9 cellular contexts compared by ENCODE assay signal in the genomic region with DNA sequence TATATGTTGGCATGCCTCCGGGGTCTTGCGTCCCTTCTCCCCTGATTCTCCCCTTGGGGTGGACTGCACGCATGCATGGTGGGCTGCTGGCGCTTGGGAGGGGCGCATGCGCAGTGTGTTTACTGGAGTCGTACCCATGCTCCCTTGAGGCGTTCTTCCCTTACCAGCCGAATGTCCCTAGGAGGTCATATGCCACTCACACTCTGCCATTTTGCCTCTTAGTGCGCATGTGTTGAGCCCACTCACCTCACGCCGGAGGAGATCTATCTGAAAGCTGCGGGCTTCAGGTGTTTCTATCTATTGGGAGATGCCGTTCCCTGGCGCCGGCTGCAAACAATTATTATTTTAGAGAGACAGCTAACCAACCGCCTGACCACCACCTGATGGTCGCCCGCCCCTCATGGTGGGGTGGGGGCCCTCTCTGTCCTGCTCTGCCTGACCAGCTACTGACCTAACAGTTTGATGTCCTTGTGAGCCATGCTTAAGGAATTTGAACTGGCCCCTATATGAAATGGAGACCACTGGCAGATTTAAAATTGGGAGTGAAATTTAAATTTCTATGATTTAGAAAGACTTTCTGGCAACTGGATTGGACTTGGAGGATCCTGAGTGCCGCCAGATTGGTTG.
DNase-seq lines count a peak whose midpoint lies in the region; ATAC-seq and TF ChIP-seq lines count a peak whose summit lies in the region.
"Had no signal": no experiment of that assay in that cellular context is flagged by ENCODE, and none has a peak within 500 bp of the region (broad histone marks: within the 10 kb centered on the region; RNA-seq: fewer than 3 reads in every experiment).

No MANE protein-coding gene starts in this region.

- no peaks in the 10 kb centered on the region for H3K27me3 Mint-ChIP-seq in activated naive CD4-positive, alpha-beta T cell treated with anti-CD3 and anti-CD28 coated beads for 36 hours (ENCODE audit: low read depth)
- H3K27me3 Mint-ChIP-seq in activated naive CD4-positive, alpha-beta T cell treated with anti-CD3 and anti-CD28 coated beads, Interleukin-2, amount 10 ng/mL, durations not matched to agents 7 days and 5 days, result no peaks in the 10 kb centered on the region
- peaks cover 15% of the 10 kb centered on the region for H3K27me3 Mint-ChIP-seq in GM23338 (ENCODE audit: insufficient read depth, low read depth, poor library complexity)
- no peaks in the 10 kb centered on the region for H3K27me3 Mint-ChIP-seq in natural killer cell treated with Interleukin-12 subunit alpha and Interleukin-12 subunit beta and Interleukin-15 and Interleukin-18, amount 100 ng/mL, for 72 hours

- DNase-seq in activated naive CD4-positive, alpha-beta T cell treated with anti-CD3 and anti-CD28 coated beads for 36 hours, result no peak
- DNase-seq in activated naive CD4-positive, alpha-beta T cell treated with anti-CD3 and anti-CD28 coated beads, Interleukin-2, amount 10 ng/mL, durations not matched to agents 7 days and 5 days, result no peak
- DNase-seq in GM23338 (ENCODE audit: low spot score) (no peak), NCI-H2029 treated with DMSO at 0.1 percent for 48 hours (lab: John Stamatoyannopoulos, UW) (no peak), MG63 (no peak), DMS153 treated with DMSO at 0.1 percent for 48 hours (lab: John Stamatoyannopoulos, UW; ENCODE audit: unreplicated experiment) (no peak)
- no peak for DNase-seq in natural killer cell treated with Interleukin-12 subunit alpha and Interleukin-12 subunit beta and Interleukin-15 and Interleukin-18, amount 100 ng/mL, for 72 hours (ENCODE audit: low spot score)

- peaks cover 7% of the 10 kb centered on the region for H3K4me1 Mint-ChIP-seq in activated naive CD4-positive, alpha-beta T cell treated with anti-CD3 and anti-CD28 coated beads for 36 hours (ENCODE audit: low read depth)
- H3K4me1 Mint-ChIP-seq in activated naive CD4-positive, alpha-beta T cell treated with anti-CD3 and anti-CD28 coated beads, Interleukin-2, amount 10 ng/mL, durations not matched to agents 7 days and 5 days, result peaks cover 6% of the 10 kb centered on the region
- H3K4me1 Mint-ChIP-seq in GM23338, result peaks cover 10% of the 10 kb centered on the region; the same call in 2 of the 3 replicates
- H3K4me1 Mint-ChIP-seq in natural killer cell treated with Interleukin-12 subunit alpha and Interleukin-12 subunit beta and Interleukin-15 and Interleukin-18, amount 100 ng/mL, for 72 hours (ENCODE audit: low read depth in 2 of 2), result peaks cover 5 to 10% of the 10 kb centered on the region in 2 donors

- intact Hi-C loops in activated naive CD4-positive, alpha-beta T cell treated with anti-CD3 and anti-CD28 coated beads for 36 hours (cut with micrococcal nuclease), result loop anchor here (1.0 to 5.0 kb wide), 6 partner anchors 106 to 1588 kb away; no protein-coding TSS in a partner anchor

- no peaks in the 10 kb centered on the region for H3K36me3 Mint-ChIP-seq in activated naive CD4-positive, alpha-beta T cell treated with anti-CD3 and anti-CD28 coated beads for 36 hours (ENCODE audit: low read depth)
- H3K36me3 Mint-ChIP-seq in activated naive CD4-positive, alpha-beta T cell treated with anti-CD3 and anti-CD28 coated beads, Interleukin-2, amount 10 ng/mL, durations not matched to agents 7 days and 5 days, result no peaks in the 10 kb centered on the region
- H3K36me3 Mint-ChIP-seq in GM23338 (ENCODE audit: low read depth), result no peaks in the 10 kb centered on the region
- no peaks in the 10 kb centered on the region for H3K36me3 Mint-ChIP-seq in natural killer cell treated with Interleukin-12 subunit alpha and Interleukin-12 subunit beta and Interleukin-15 and Interleukin-18, amount 100 ng/mL, for 72 hours

- no peak overlapping the region for H2AFZ ChIP-seq in GM23338
- peak overlapping the region; percentile 75 for H2AFZ ChIP-seq in SU-DHL-6 (ENCODE audit: low read depth, low read length, severe bottlenecking)

- no peak overlapping the region for H3K27ac Mint-ChIP-seq in activated naive CD4-positive, alpha-beta T cell treated with anti-CD3 and anti-CD28 coated beads for 36 hours
- H3K27ac Mint-ChIP-seq in activated naive CD4-positive, alpha-beta T cell treated with anti-CD3 and anti-CD28 coated beads, Interleukin-2, amount 10 ng/mL, durations not matched to agents 7 days and 5 days, result no peak overlapping the region
- H3K27ac Mint-ChIP-seq in GM23338, result no peak overlapping the region
- H3K27ac Mint-ChIP-seq in natural killer cell treated with Interleukin-12 subunit alpha and Interleukin-12 subunit beta and Interleukin-15 and Interleukin-18, amount 100 ng/mL, for 72 hours, result no peak overlapping the region

- no peaks in the 10 kb centered on the region for H4K20me1 ChIP-seq in GM23338 (replicated peaks; ENCODE audit: insufficient read depth)
- H4K20me1 ChIP-seq in SU-DHL-6 (ENCODE audit: low read depth, low read length), result no peaks in the 10 kb centered on the region

- no peaks in the 10 kb centered on the region for H3K79me2 ChIP-seq in GM23338 (replicated peaks; ENCODE audit: insufficient read depth)
- no peaks in the 10 kb centered on the region for H3K79me2 ChIP-seq in SU-DHL-6 (ENCODE audit: insufficient read depth, low read length)

- no peaks in the 10 kb centered on the region for H3K9me2 ChIP-seq in GM23338 (ENCODE audit: insufficient read depth)
- no peaks in the 10 kb centered on the region for H3K9me2 ChIP-seq in SU-DHL-6 (replicated peaks; ENCODE audit: insufficient read depth, low read length)

- H3F3A ChIP-seq in GM23338 (replicated peaks; ENCODE audit: low read depth), result no peaks in the 10 kb centered on the region
- H3F3A ChIP-seq in SU-DHL-6 (ENCODE audit: insufficient read depth), result no peaks in the 10 kb centered on the region

- H3K9me3 Mint-ChIP-seq in activated naive CD4-positive, alpha-beta T cell treated with anti-CD3 and anti-CD28 coated beads for 36 hours, result no peaks in the 10 kb centered on the region
- no peaks in the 10 kb centered on the region for H3K9me3 Mint-ChIP-seq in activated naive CD4-positive, alpha-beta T cell treated with anti-CD3 and anti-CD28 coated beads, Interleukin-2, amount 10 ng/mL, durations not matched to agents 7 days and 5 days
- no peaks in the 10 kb centered on the region for H3K9me3 Mint-ChIP-seq in GM23338
- no peaks in the 10 kb centered on the region for H3K9me3 Mint-ChIP-seq in natural killer cell treated with Interleukin-12 subunit alpha and Interleukin-12 subunit beta and Interleukin-15 and Interleukin-18, amount 100 ng/mL, for 72 hours

- no peak for TF ChIP-seq CTCF in GM23338 (conservative IDR thresholded peaks at IDR 0.05; ENCODE audit: low read depth in 2 of 2)
- no peak for TF ChIP-seq CTCF in SU-DHL-6 (IDR thresholded peaks at IDR 0.05; ENCODE audit: insufficient read depth, low read length, poor library complexity, severe bottlenecking)

- H3K9ac ChIP-seq in SU-DHL-6 (ENCODE audit: low read length), result no peak overlapping the region

- H3K27ac ChIP-seq in GM23338 (ENCODE audit: low read depth) (no peak overlapping the region), SU-DHL-6 (ENCODE audit: low read depth, low read length) (no peak overlapping the region)
- H3K27ac ChIP-seq: tibial artery had no signal

- H3K27me3 ChIP-seq in GM23338 (ENCODE audit: insufficient read depth) (no peaks in the 10 kb centered on the region), SU-DHL-6 (ENCODE audit: low read length) (no peaks in the 10 kb centered on the region), MG63 (no peaks in the 10 kb centered on the region)
- H3K27me3 ChIP-seq: tibial artery had no signal

- CTCF ChIA-PET in activated naive CD4-positive, alpha-beta T cell treated with anti-CD3 and anti-CD28 coated beads for 36 hours (lab: Charles Lee), result interaction anchor here (0.5 to 2.3 kb wide), 16 partner anchors 9 to 1738 kb away, joined by 3 to 7 read pairs (median 4); no protein-coding TSS in a partner anchor
- CTCF ChIA-PET in activated naive CD4-positive, alpha-beta T cell treated with anti-CD3 and anti-CD28 coated beads, Interleukin-2, amount 10 ng/mL, durations not matched to agents 7 days and 5 days (lab: Charles Lee), result interaction anchor here (1.0 to 1.9 kb wide), 3 partner anchors 19 to 52 kb away, joined by 3 to 7 read pairs (median 3); no protein-coding TSS in a partner anchor

- H3K4me3 ChIP-seq in GM23338 (no peak overlapping the region), SU-DHL-6 (ENCODE audit: insufficient read depth, low read length, poor library complexity, severe bottlenecking) (no peak overlapping the region), MG63 (no peak overlapping the region)

- H3K36me3 ChIP-seq in GM23338 (ENCODE audit: insufficient read depth), result no peaks in the 10 kb centered on the region
- H3K36me3 ChIP-seq in SU-DHL-6 (ENCODE audit: low read length), result no peaks in the 10 kb centered on the region
- no peaks in the 10 kb centered on the region for H3K36me3 ChIP-seq in MG63
- H3K36me3 ChIP-seq: tibial artery had no signal

- no peak overlapping the region for H3K4me2 ChIP-seq in GM23338
- peak overlapping the region; percentile 51 for H3K4me2 ChIP-seq in SU-DHL-6 (ENCODE audit: low read depth, low read length, poor library complexity, severe bottlenecking)

- H3K4me3 Mint-ChIP-seq in activated naive CD4-positive, alpha-beta T cell treated with anti-CD3 and anti-CD28 coated beads for 36 hours, result peak overlapping the region; percentile 58
- no peak overlapping the region for H3K4me3 Mint-ChIP-seq in activated naive CD4-positive, alpha-beta T cell treated with anti-CD3 and anti-CD28 coated beads, Interleukin-2, amount 10 ng/mL, durations not matched to agents 7 days and 5 days
- H3K4me3 Mint-ChIP-seq in GM23338, result no peak overlapping the region
- peak overlapping the region; percentile 73 for H3K4me3 Mint-ChIP-seq in natural killer cell treated with Interleukin-12 subunit alpha and Interleukin-12 subunit beta and Interleukin-15 and Interleukin-18, amount 100 ng/mL, for 72 hours

- H3K9me3 ChIP-seq in SU-DHL-6 (ENCODE audit: insufficient read depth, low read length) (no peaks in the 10 kb centered on the region), MG63 (no peaks in the 10 kb centered on the region)
- H3K9me3 ChIP-seq: tibial artery had no signal

- ATAC-seq in GM23338, result peak; percentile 18; the same call in 2 of the 3 replicates
- ATAC-seq in natural killer cell treated with Interleukin-12 subunit alpha and Interleukin-12 subunit beta and Interleukin-15 and Interleukin-18, amount 100 ng/mL, for 72 hours, result peak in 1 of 2 donors; percentile 28

- no peaks in the 10 kb centered on the region for H3K4me1 ChIP-seq in GM23338 (ENCODE audit: insufficient read depth)

TF ChIP-seq in GM23338, 12 proteins besides CTCF, POLR2A, EP300 and RAD21 (continues in another document):
- TF ChIP-seq POLR2AphosphoS5 (IDR thresholded peaks at IDR 0.05; ENCODE audit: low read depth) (no peak), ZNF114 (CRISPR knock-in tag; IDR thresholded peaks at IDR 0.05) (no peak), STAT1 (IDR thresholded peaks at IDR 0.05; ENCODE audit: unreplicated experiment) (no peak)

Comparison
In these comparisons a context has a peak if more than half of its experiments do, and no peak if none do; other contexts are left out.
1. H3K4me3 Mint-ChIP-seq: peak in activated naive CD4-positive, alpha-beta T cell treated with anti-CD3 and anti-CD28 coated beads for 36 hours (single experiment) and natural killer cell treated with Interleukin-12 subunit alpha and Interleukin-12 subunit beta and Interleukin-15 and Interleukin-18, amount 100 ng/mL, for 72 hours (single experiment); none in activated naive CD4-positive, alpha-beta T cell treated with anti-CD3 and anti-CD28 coated beads, Interleukin-2, amount 10 ng/mL, durations not matched to agents 7 days and 5 days (single experiment) and GM23338 (single experiment).